Comparison of ENCODE assay signal across 10 cellular contexts in the genomic region with DNA sequence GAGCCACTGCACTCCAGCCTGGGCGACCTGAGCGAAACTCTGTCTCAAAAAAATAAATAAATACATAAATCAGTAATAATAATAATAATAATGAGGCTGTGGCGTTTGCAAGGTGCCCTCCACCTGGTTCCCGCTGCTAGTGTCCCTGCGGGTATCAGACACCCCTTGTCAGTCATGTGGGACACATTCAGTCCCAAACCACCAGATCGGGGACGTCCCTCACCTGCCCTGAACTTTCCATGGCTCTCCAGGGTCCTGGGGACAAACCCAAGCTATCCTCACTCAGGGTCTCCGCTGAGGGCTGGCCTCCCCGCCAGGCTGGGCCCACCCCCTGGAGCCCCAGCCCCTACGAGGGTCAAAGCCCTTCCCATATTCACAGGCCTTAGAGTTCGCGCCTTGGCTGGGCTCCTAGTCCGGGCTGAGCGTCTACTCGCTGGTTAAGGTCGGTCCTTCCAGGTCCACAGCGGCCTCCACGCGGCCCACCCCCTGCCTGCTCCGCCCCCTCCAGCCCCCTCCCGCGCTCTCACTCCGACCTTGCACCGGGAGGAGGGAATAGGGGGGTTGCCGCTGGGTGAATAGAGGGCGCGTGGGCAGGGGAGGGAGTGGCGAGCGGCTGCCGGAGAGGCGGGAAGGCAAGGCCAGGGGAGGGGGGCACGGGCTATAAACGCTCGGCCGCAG. TPM values are rescaled to one million over a fixed set of nuclear protein-coding genes. Genes with fewer than 3 reads are reported as not detected.
DNase-seq lines count a peak whose midpoint lies in the region; ATAC-seq lines count a peak whose summit lies in the region.
"Had no signal": no experiment of that assay in that cellular context is flagged by ENCODE, and none has a peak within 500 bp of the region (broad histone marks: within the 10 kb centered on the region; RNA-seq: fewer than 3 reads in every experiment).

No MANE protein-coding gene starts in this region.

- H3K27ac Mint-ChIP-seq in activated CD4-positive, alpha-beta memory T cell treated with anti-CD3 and anti-CD28 coated beads for 36 hours, result no peak overlapping the region
- H3K27ac Mint-ChIP-seq in activated CD4-positive, alpha-beta memory T cell treated with anti-CD3 and anti-CD28 coated beads, Interleukin-2, amount 10 ng/mL, durations not matched to agents 7 days and 5 days, result no peak overlapping the region

- no peaks in the 10 kb centered on the region for H3K9me3 ChIP-seq in SJCRH30 (replicated peaks)

- intact Hi-C loops in activated CD4-positive, alpha-beta memory T cell treated with anti-CD3 and anti-CD28 coated beads for 36 hours (cut with micrococcal nuclease), result loop anchor here (10.0 kb wide), 1 partner anchor 252 kb away; a partner anchor contains a TSS

- no peaks in the 10 kb centered on the region for H3K9me3 Mint-ChIP-seq in activated CD4-positive, alpha-beta memory T cell treated with anti-CD3 and anti-CD28 coated beads for 36 hours
- H3K9me3 Mint-ChIP-seq in activated CD4-positive, alpha-beta memory T cell treated with anti-CD3 and anti-CD28 coated beads, Interleukin-2, amount 10 ng/mL, durations not matched to agents 7 days and 5 days, result no peaks in the 10 kb centered on the region

- peak overlapping the region; percentile 51 for H3K4me3 Mint-ChIP-seq in activated CD4-positive, alpha-beta memory T cell treated with anti-CD3 and anti-CD28 coated beads for 36 hours
- H3K4me3 Mint-ChIP-seq in activated CD4-positive, alpha-beta memory T cell treated with anti-CD3 and anti-CD28 coated beads, Interleukin-2, amount 10 ng/mL, durations not matched to agents 7 days and 5 days, result no peak overlapping the region

- peak; percentile 59 for DNase-seq in activated CD4-positive, alpha-beta memory T cell treated with anti-CD3 and anti-CD28 coated beads for 36 hours
- DNase-seq in activated CD4-positive, alpha-beta memory T cell treated with anti-CD3 and anti-CD28 coated beads, Interleukin-2, amount 10 ng/mL, durations not matched to agents 7 days and 5 days, result no peak
- peak in 1 of 2 experiments; percentile 32 for DNase-seq in SJCRH30
- peak; percentile 29 for DNase-seq in stimulated activated naive CD4-positive, alpha-beta T cell treated with Interleukin-2 at 50 U/mL for 16 hours (lab: John Stamatoyannopoulos, UW)
- no peak for DNase-seq in AG08395 (ENCODE audit: low spot score)

- POLR2A ChIA-PET in activated CD4-positive, alpha-beta memory T cell treated with anti-CD3 and anti-CD28 coated beads for 36 hours (lab: Charles Lee), result no interaction called here
- POLR2A ChIA-PET in activated CD4-positive, alpha-beta memory T cell treated with anti-CD3 and anti-CD28 coated beads, Interleukin-2, amount 10 ng/mL, durations not matched to agents 7 days and 5 days (lab: Charles Lee), result no interaction called here

- H3K4me3 ChIP-seq in SJCRH30 (peak overlapping the region; percentile 6; the same call in 1 of the 2 replicates), iPS-11a (ENCODE audit: low read depth, low read length) (peak overlapping the region; percentile 57)

- 0 out of 2 replicates have a peak, but pooled peaks cover under 1% of the 10 kb centered on the region for H3K4me1 ChIP-seq in SJCRH30

- H3K27me3 ChIP-seq in SJCRH30, result peaks cover 27% of the 10 kb centered on the region

- CTCF ChIA-PET in activated CD4-positive, alpha-beta memory T cell treated with anti-CD3 and anti-CD28 coated beads for 36 hours (lab: Charles Lee), result no interaction called here
- CTCF ChIA-PET in activated CD4-positive, alpha-beta memory T cell treated with anti-CD3 and anti-CD28 coated beads, Interleukin-2, amount 10 ng/mL, durations not matched to agents 7 days and 5 days (lab: Charles Lee), result interaction anchor here (1.2 to 4.3 kb wide), 2 partner anchors 53 to 67 kb away, joined by 3 to 35 read pairs; a partner anchor contains a TSS

- H3K27ac ChIP-seq in SJCRH30, result no peak overlapping the region

- no peak for ATAC-seq in HG02642 (IDR thresholded peaks at IDR 0.05; ENCODE audit: poor library complexity, unreplicated experiment)
- ATAC-seq in HG03175 (IDR thresholded peaks at IDR 0.05; ENCODE audit: unreplicated experiment), result no peak

- H3K36me3 Mint-ChIP-seq in activated CD4-positive, alpha-beta memory T cell treated with anti-CD3 and anti-CD28 coated beads for 36 hours, result no peaks in the 10 kb centered on the region
- no peaks in the 10 kb centered on the region for H3K36me3 Mint-ChIP-seq in activated CD4-positive, alpha-beta memory T cell treated with anti-CD3 and anti-CD28 coated beads, Interleukin-2, amount 10 ng/mL, durations not matched to agents 7 days and 5 days (ENCODE audit: low read depth)

- H3K36me3 ChIP-seq in SJCRH30, result no peaks in the 10 kb centered on the region

- no peaks in the 10 kb centered on the region for H3K27me3 Mint-ChIP-seq in activated CD4-positive, alpha-beta memory T cell treated with anti-CD3 and anti-CD28 coated beads for 36 hours
- H3K27me3 Mint-ChIP-seq in activated CD4-positive, alpha-beta memory T cell treated with anti-CD3 and anti-CD28 coated beads, Interleukin-2, amount 10 ng/mL, durations not matched to agents 7 days and 5 days, result peaks cover 7% of the 10 kb centered on the region

- H3K4me1 Mint-ChIP-seq in activated CD4-positive, alpha-beta memory T cell treated with anti-CD3 and anti-CD28 coated beads for 36 hours (ENCODE audit: low read depth), result peaks cover 22% of the 10 kb centered on the region
- peaks cover 23% of the 10 kb centered on the region for H3K4me1 Mint-ChIP-seq in activated CD4-positive, alpha-beta memory T cell treated with anti-CD3 and anti-CD28 coated beads, Interleukin-2, amount 10 ng/mL, durations not matched to agents 7 days and 5 days

RNA-seq across cellular contexts. Expression of a gene that starts 0.3 kb away (rescaled TPM):
- 10 to 100 TPM in 1 of 2 experiments, 1 to 10 TPM in 1; 9.9 to 10.6 TPM for total RNA-seq in activated CD4-positive, alpha-beta memory T cell treated with anti-CD3 and anti-CD28 coated beads for 36 hours
- total RNA-seq in activated CD4-positive, alpha-beta memory T cell treated with anti-CD3 and anti-CD28 coated beads, Interleukin-2, amount 10 ng/mL, durations not matched to agents 7 days and 5 days, result 1 to 10 TPM; 1.8 to 2.3 TPM
- total RNA-seq in SJCRH30 (2014; rRNA removed; shearing (Covaris generic)), result 0.08 TPM in 1 of 2 replicates, not detected in the other
- total RNA-seq: fibroblast of lung, skeletal muscle tissue had no signal

RNA-seq across cellular contexts. Expression of a gene that starts 3.8 kb away (rescaled TPM):
- total RNA-seq in activated CD4-positive, alpha-beta memory T cell treated with anti-CD3 and anti-CD28 coated beads for 36 hours, result 10 to 100 TPM; 80.4 to 81.4 TPM
- total RNA-seq in activated CD4-positive, alpha-beta memory T cell treated with anti-CD3 and anti-CD28 coated beads, Interleukin-2, amount 10 ng/mL, durations not matched to agents 7 days and 5 days, result 100 to 1,000 TPM; 111 to 116 TPM
- total RNA-seq in SJCRH30 (2014; rRNA removed; shearing (Covaris generic)), result 18.3 and 19.8 TPM in 2 replicates

RNA-seq across cellular contexts. Expression of a gene that starts 9.1 kb away (rescaled TPM):
- total RNA-seq in activated CD4-positive, alpha-beta memory T cell treated with anti-CD3 and anti-CD28 coated beads for 36 hours, result 10 to 100 TPM; 28.5 to 30.6 TPM
- 10 to 100 TPM; 32.4 to 34.0 TPM for total RNA-seq in activated CD4-positive, alpha-beta memory T cell treated with anti-CD3 and anti-CD28 coated beads, Interleukin-2, amount 10 ng/mL, durations not matched to agents 7 days and 5 days
- 28.7 and 34.8 TPM in 2 replicates for total RNA-seq in SJCRH30 (2014; rRNA removed; shearing (Covaris generic))

RNA-seq across cellular contexts. Expression of a gene that starts 23.5 kb away (rescaled TPM):
- not detected for total RNA-seq in activated CD4-positive, alpha-beta memory T cell treated with anti-CD3 and anti-CD28 coated beads for 36 hours
- not detected for total RNA-seq in activated CD4-positive, alpha-beta memory T cell treated with anti-CD3 and anti-CD28 coated beads, Interleukin-2, amount 10 ng/mL, durations not matched to agents 7 days and 5 days
- not detected in 2 replicates for total RNA-seq in SJCRH30 (2014; rRNA removed; shearing (Covaris generic))
- total RNA-seq: fibroblast of lung, skeletal muscle tissue had no signal

RNA-seq across cellular contexts. Expression of a gene that starts 23.8 kb away (rescaled TPM):
- 10 to 100 TPM; 58.9 to 62.7 TPM for total RNA-seq in activated CD4-positive, alpha-beta memory T cell treated with anti-CD3 and anti-CD28 coated beads for 36 hours
- 10 to 100 TPM; 62.2 to 64.0 TPM for total RNA-seq in activated CD4-positive, alpha-beta memory T cell treated with anti-CD3 and anti-CD28 coated beads, Interleukin-2, amount 10 ng/mL, durations not matched to agents 7 days and 5 days
- 19.6 and 21.3 TPM in 2 replicates for total RNA-seq in SJCRH30 (2014; rRNA removed; shearing (Covaris generic))

Comparison
In these comparisons a context has a peak if more than half of its experiments do, and no peak if none do; other contexts are left out.
1. DNase-seq: peak in activated CD4-positive, alpha-beta memory T cell treated with anti-CD3 and anti-CD28 coated beads for 36 hours (single experiment) and stimulated activated naive CD4-positive, alpha-beta T cell treated with Interleukin-2 at 50 U/mL for 16 hours (single experiment); none in activated CD4-positive, alpha-beta memory T cell treated with anti-CD3 and anti-CD28 coated beads, Interleukin-2, amount 10 ng/mL, durations not matched to agents 7 days and 5 days (single experiment) and AG08395 (single experiment).